In genomic region chr12:4037747-4038312, GRCh38 we compare ENCODE assay signal across 9 cellular contexts.
DNase-seq lines count a peak whose midpoint lies in the region; ATAC-seq, FAIRE-seq and TF ChIP-seq lines count a peak whose summit lies in the region.
"Had no signal": no experiment of that assay in that cellular context is flagged by ENCODE, and none has a peak within 500 bp of the region (broad histone marks: within the 10 kb centered on the region; RNA-seq: fewer than 3 reads in every experiment).

No MANE protein-coding gene starts in this region.

- H3K27ac ChIP-seq in HL-60 (replicated peaks), result no peak overlapping the region
- H3K27ac ChIP-seq in thoracic aorta, result no peak overlapping the region

- DNase-seq in COLO829 (ENCODE audit: low spot score) (peak; percentile 28), HL-60 (ENCODE audit: low read depth in 1 of 2, low spot score in 1 of 2) (no peak), adipocyte (ENCODE audit: low read depth) (peak; percentile 89), thoracic aorta (ENCODE audit: low spot score) (no peak)
- no peak for DNase-seq in activated T-helper 2 cell treated with anti-CD3 and anti-CD28 coated beads, Interferon-gamma antibody, Interleukin-2, Interleukin-4, amounts not matched to agents 10 μg/mL and 5 μg/mL and 100 μg/mL, durations not matched to agents 14 hours and 24 hours and 36 hours (ENCODE audit: low spot score)

- H3K4me3 Mint-ChIP-seq in activated T-helper 2 cell treated with anti-CD3 and anti-CD28 coated beads, Interferon-gamma antibody, Interleukin-2, Interleukin-4, amounts not matched to agents 10 μg/mL and 5 μg/mL and 100 μg/mL, durations not matched to agents 14 hours and 24 hours and 36 hours (ENCODE audit: low read depth), result no peak overlapping the region
- H3K4me3 Mint-ChIP-seq: memory B cell had no signal

- no peaks in the 10 kb centered on the region for H3K9me3 ChIP-seq in adipocyte (ENCODE audit: control insufficient read depth, low read length)
- H3K9me3 ChIP-seq in thoracic aorta, result no peaks in the 10 kb centered on the region

- H3K4me1 Mint-ChIP-seq in activated T-helper 2 cell treated with anti-CD3 and anti-CD28 coated beads, Interferon-gamma antibody, Interleukin-2, Interleukin-4, amounts not matched to agents 10 μg/mL and 5 μg/mL and 100 μg/mL, durations not matched to agents 14 hours and 24 hours and 36 hours (ENCODE audit: low read depth), result no peaks in the 10 kb centered on the region

- no peak overlapping the region for H3K27ac Mint-ChIP-seq in activated T-helper 2 cell treated with anti-CD3 and anti-CD28 coated beads, Interferon-gamma antibody, Interleukin-2, Interleukin-4, amounts not matched to agents 10 μg/mL and 5 μg/mL and 100 μg/mL, durations not matched to agents 14 hours and 24 hours and 36 hours
- H3K27ac Mint-ChIP-seq: memory B cell had no signal

- H3K36me3 Mint-ChIP-seq in activated T-helper 2 cell treated with anti-CD3 and anti-CD28 coated beads, Interferon-gamma antibody, Interleukin-2, Interleukin-4, amounts not matched to agents 10 μg/mL and 5 μg/mL and 100 μg/mL, durations not matched to agents 14 hours and 24 hours and 36 hours (ENCODE audit: low read depth), result no peaks in the 10 kb centered on the region
- H3K36me3 Mint-ChIP-seq: memory B cell had no signal

- intact Hi-C loops in activated T-helper 2 cell treated with anti-CD3 and anti-CD28 coated beads, Interferon-gamma antibody, Interleukin-2, Interleukin-4, amounts not matched to agents 10 μg/mL and 5 μg/mL and 100 μg/mL, durations not matched to agents 14 hours and 24 hours and 36 hours (cut with micrococcal nuclease), result loop anchor here (1.0 kb wide), 1 partner anchor 153 kb away; no protein-coding TSS in a partner anchor

- H3K4me3 ChIP-seq in HL-60 (replicated peaks; ENCODE audit: insufficient read depth, low read length) (no peak overlapping the region), adipocyte (ENCODE audit: low read length) (no peak overlapping the region), thoracic aorta (no peak overlapping the region)

- no peak overlapping the region for H3K9ac ChIP-seq in adipocyte (ENCODE audit: low read length)

- ATAC-seq in thoracic aorta (ENCODE audit: insufficient number of reproducible peaks, low FRiP score, low read depth) (peak; percentile 37), HG02970 (IDR thresholded peaks at IDR 0.05; ENCODE audit: low FRiP score, unreplicated experiment) (no peak), GM18909 (IDR thresholded peaks at IDR 0.05; ENCODE audit: poor library complexity, unreplicated experiment) (no peak)

- H3K27me3 Mint-ChIP-seq in activated T-helper 2 cell treated with anti-CD3 and anti-CD28 coated beads, Interferon-gamma antibody, Interleukin-2, Interleukin-4, amounts not matched to agents 10 μg/mL and 5 μg/mL and 100 μg/mL, durations not matched to agents 14 hours and 24 hours and 36 hours (ENCODE audit: low read depth), result peaks cover 27% of the 10 kb centered on the region

- TF ChIP-seq CTCF in HL-60 (IDR thresholded peaks at IDR 0.05; ENCODE audit: insufficient read depth, low read length), result peak; percentile 47
- TF ChIP-seq CTCF in thoracic aorta (IDR thresholded peaks at IDR 0.05), result peak; percentile 74

- H3K27me3 ChIP-seq in HL-60 (ENCODE audit: insufficient read depth, poor library complexity, severe bottlenecking) (no peaks in the 10 kb centered on the region), adipocyte (replicated peaks; ENCODE audit: control insufficient read depth, insufficient read depth, low read length) (peaks cover 22% of the 10 kb centered on the region), thoracic aorta (replicated peaks; ENCODE audit: insufficient read depth) (no peaks in the 10 kb centered on the region)

- no peaks in the 10 kb centered on the region for H3K36me3 ChIP-seq in adipocyte (ENCODE audit: control insufficient read depth, insufficient read depth, low read length, severe bottlenecking)
- no peaks in the 10 kb centered on the region for H3K36me3 ChIP-seq in thoracic aorta

- FAIRE-seq in islet of Langerhans (lab: Jason Lieb, UNC), result peak; percentile 90

- no peaks in the 10 kb centered on the region for H3K9me3 Mint-ChIP-seq in activated T-helper 2 cell treated with anti-CD3 and anti-CD28 coated beads, Interferon-gamma antibody, Interleukin-2, Interleukin-4, amounts not matched to agents 10 μg/mL and 5 μg/mL and 100 μg/mL, durations not matched to agents 14 hours and 24 hours and 36 hours
- H3K9me3 Mint-ChIP-seq: memory B cell had no signal

- H3K4me1 ChIP-seq in adipocyte (ENCODE audit: control insufficient read depth, insufficient read depth, low read length) (peaks cover 22% of the 10 kb centered on the region), thoracic aorta (ENCODE audit: control insufficient read depth in 1 of 2, low read depth in 2 of 2) (no peaks in the 10 kb centered on the region)

Comparison
In these comparisons a context has a peak if more than half of its experiments do, and no peak if none do; other contexts are left out.
1. DNase-seq: peak in COLO829 (single experiment) and adipocyte (single experiment); none in HL-60 (0 of 2), thoracic aorta (single experiment) and activated T-helper 2 cell treated with anti-CD3 and anti-CD28 coated beads, Interferon-gamma antibody, Interleukin-2, Interleukin-4, amounts not matched to agents 10 μg/mL and 5 μg/mL and 100 μg/mL, durations not matched to agents 14 hours and 24 hours and 36 hours (single experiment).